1 cellular context compared by ENCODE assay signal in the genomic region with DNA sequence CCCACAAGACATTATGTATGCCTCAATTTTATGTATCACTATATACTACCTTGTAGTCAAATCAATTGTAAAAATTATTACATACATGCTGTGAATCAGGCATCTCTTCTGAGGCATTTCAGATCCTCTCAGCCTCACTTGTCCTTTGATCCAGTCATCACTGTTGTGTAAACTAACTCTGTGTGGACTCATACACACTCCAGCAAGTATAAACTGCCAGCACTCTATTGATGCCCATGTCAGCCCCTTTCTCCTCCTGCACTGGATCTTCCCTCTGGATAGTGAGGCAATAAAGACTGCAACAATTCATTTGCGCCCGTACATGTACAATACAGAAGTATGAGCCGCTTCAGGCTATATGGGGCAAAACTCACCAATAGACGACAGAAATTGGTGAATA.
TF ChIP-seq lines count a peak whose summit lies in the region.

No MANE protein-coding gene starts in this region.

TF ChIP-seq in HepG2, 621 proteins besides CTCF, POLR2A, EP300 and RAD21 (continued from another document and continues in another):
- TF ChIP-seq KLF13 (CRISPR knock-in tag; IDR thresholded peaks at IDR 0.05) (no peak), ZNF563 (CRISPR knock-in tag; IDR thresholded peaks at IDR 0.05) (no peak), ZNF784 (CRISPR knock-in tag; IDR thresholded peaks at IDR 0.05; ENCODE audit: borderline replicate concordance) (no peak), ZNF589 (CRISPR knock-in tag; conservative IDR thresholded peaks at IDR 0.05) (no peak), SIX4 (CRISPR knock-in tag; IDR thresholded peaks at IDR 0.05) (no peak), PPARG (CRISPR knock-in tag; conservative IDR thresholded peaks at IDR 0.05) (no peak), CHD2 (IDR thresholded peaks at IDR 0.05; ENCODE audit: low read depth, low read length) (no peak), FOXK2 (IDR thresholded peaks at IDR 0.05) (no peak), TEAD2 (CRISPR knock-in tag; IDR thresholded peaks at IDR 0.05) (no peak), IRF9 (CRISPR knock-in tag; IDR thresholded peaks at IDR 0.05; ENCODE audit: borderline replicate concordance) (no peak), MYC (CRISPR knock-in tag; IDR thresholded peaks at IDR 0.05; ENCODE audit: borderline replicate concordance) (no peak), ZNF101 (CRISPR knock-in tag; IDR thresholded peaks at IDR 0.05; ENCODE audit: borderline replicate concordance, low read depth) (no peak), ZNF775 (CRISPR knock-in tag; IDR thresholded peaks at IDR 0.05; ENCODE audit: borderline replicate concordance) (no peak), DNMT1 (CRISPR knock-in tag; IDR thresholded peaks at IDR 0.05) (no peak), ZBTB49 (CRISPR knock-in tag; IDR thresholded peaks at IDR 0.05; ENCODE audit: borderline replicate concordance) (no peak), ISL2 (CRISPR knock-in tag; IDR thresholded peaks at IDR 0.05) (peak; percentile 55; the same call in 1 of the 2 replicates), CEBPB (IDR thresholded peaks at IDR 0.05; ENCODE audit: borderline replicate concordance, low read depth, low read length) (peak; percentile 32; the same call in 1 of the 2 replicates), TOE1 (CRISPR knock-in tag; IDR thresholded peaks at IDR 0.05) (no peak), NAIF1 (CRISPR knock-in tag; IDR thresholded peaks at IDR 0.05; ENCODE audit: borderline replicate concordance) (no peak), ELF4 (CRISPR knock-in tag; IDR thresholded peaks at IDR 0.05; ENCODE audit: borderline replicate concordance) (no peak), ZNF264 (CRISPR knock-in tag; IDR thresholded peaks at IDR 0.05) (no peak), ZZZ3 (CRISPR knock-in tag; IDR thresholded peaks at IDR 0.05; ENCODE audit: borderline replicate concordance) (no peak), SATB2 (CRISPR knock-in tag; IDR thresholded peaks at IDR 0.05) (no peak), KLF12 (CRISPR knock-in tag; IDR thresholded peaks at IDR 0.05; ENCODE audit: borderline replicate concordance) (no peak), SKI (IDR thresholded peaks at IDR 0.05; ENCODE audit: partially characterized antibody) (no peak), KMT2A (CRISPR knock-in tag; IDR thresholded peaks at IDR 0.05) (no peak), HBP1 (CRISPR knock-in tag; IDR thresholded peaks at IDR 0.05; ENCODE audit: low read depth) (no peak), LCORL (IDR thresholded peaks at IDR 0.05) (no peak), LCORL (CRISPR knock-in tag; IDR thresholded peaks at IDR 0.05) (peak; percentile 28; the same call in 1 of the 2 replicates), ZNF770 (CRISPR knock-in tag; IDR thresholded peaks at IDR 0.05) (no peak), MED13 (CRISPR knock-in tag; IDR thresholded peaks at IDR 0.05) (no peak), DZIP1 (CRISPR knock-in tag; IDR thresholded peaks at IDR 0.05) (no peak), MIER3 (CRISPR knock-in tag; IDR thresholded peaks at IDR 0.05; ENCODE audit: borderline replicate concordance) (peak; percentile 52; the same call in 1 of the 2 replicates), NFE2 (CRISPR knock-in tag; IDR thresholded peaks at IDR 0.05) (no peak), ZFYVE20 (CRISPR knock-in tag; IDR thresholded peaks at IDR 0.05; ENCODE audit: borderline replicate concordance, low read depth) (no peak), ZNF33A (CRISPR knock-in tag; IDR thresholded peaks at IDR 0.05; ENCODE audit: borderline replicate concordance) (no peak), PHF8 (CRISPR knock-in tag; IDR thresholded peaks at IDR 0.05) (no peak), FOXA3 (CRISPR knock-in tag; IDR thresholded peaks at IDR 0.05) (peak; percentile 76), ZNF878 (CRISPR knock-in tag; IDR thresholded peaks at IDR 0.05) (no peak), ZMYM4 (CRISPR knock-in tag; IDR thresholded peaks at IDR 0.05) (peak; percentile 81), ZNF577 (CRISPR knock-in tag; IDR thresholded peaks at IDR 0.05; ENCODE audit: borderline replicate concordance, low read depth) (no peak), ZNF138 (CRISPR knock-in tag; IDR thresholded peaks at IDR 0.05; ENCODE audit: low read depth) (no peak), KDM4B (CRISPR knock-in tag; IDR thresholded peaks at IDR 0.05) (0 out of 2 replicates have a peak, but pooled peaks have one; percentile 33), SALL1 (CRISPR knock-in tag; IDR thresholded peaks at IDR 0.05) (peak; percentile 74; the same call in 1 of the 2 replicates), MTF1 (CRISPR knock-in tag; IDR thresholded peaks at IDR 0.05) (no peak), ZNF12 (CRISPR knock-in tag; IDR thresholded peaks at IDR 0.05) (peak; percentile 97), JUN (CRISPR knock-in tag; IDR thresholded peaks at IDR 0.05) (no peak), ZBTB8A (CRISPR knock-in tag; IDR thresholded peaks at IDR 0.05; ENCODE audit: borderline replicate concordance, low read depth) (no peak), E2F1 (CRISPR knock-in tag; IDR thresholded peaks at IDR 0.05) (no peak), ZNF431 (CRISPR knock-in tag; IDR thresholded peaks at IDR 0.05; ENCODE audit: borderline replicate concordance, low read depth) (no peak), ZNF331 (CRISPR knock-in tag; IDR thresholded peaks at IDR 0.05) (peak; percentile 69; the same call in 1 of the 2 replicates)
- TF ChIP-seq, protein P1, sequence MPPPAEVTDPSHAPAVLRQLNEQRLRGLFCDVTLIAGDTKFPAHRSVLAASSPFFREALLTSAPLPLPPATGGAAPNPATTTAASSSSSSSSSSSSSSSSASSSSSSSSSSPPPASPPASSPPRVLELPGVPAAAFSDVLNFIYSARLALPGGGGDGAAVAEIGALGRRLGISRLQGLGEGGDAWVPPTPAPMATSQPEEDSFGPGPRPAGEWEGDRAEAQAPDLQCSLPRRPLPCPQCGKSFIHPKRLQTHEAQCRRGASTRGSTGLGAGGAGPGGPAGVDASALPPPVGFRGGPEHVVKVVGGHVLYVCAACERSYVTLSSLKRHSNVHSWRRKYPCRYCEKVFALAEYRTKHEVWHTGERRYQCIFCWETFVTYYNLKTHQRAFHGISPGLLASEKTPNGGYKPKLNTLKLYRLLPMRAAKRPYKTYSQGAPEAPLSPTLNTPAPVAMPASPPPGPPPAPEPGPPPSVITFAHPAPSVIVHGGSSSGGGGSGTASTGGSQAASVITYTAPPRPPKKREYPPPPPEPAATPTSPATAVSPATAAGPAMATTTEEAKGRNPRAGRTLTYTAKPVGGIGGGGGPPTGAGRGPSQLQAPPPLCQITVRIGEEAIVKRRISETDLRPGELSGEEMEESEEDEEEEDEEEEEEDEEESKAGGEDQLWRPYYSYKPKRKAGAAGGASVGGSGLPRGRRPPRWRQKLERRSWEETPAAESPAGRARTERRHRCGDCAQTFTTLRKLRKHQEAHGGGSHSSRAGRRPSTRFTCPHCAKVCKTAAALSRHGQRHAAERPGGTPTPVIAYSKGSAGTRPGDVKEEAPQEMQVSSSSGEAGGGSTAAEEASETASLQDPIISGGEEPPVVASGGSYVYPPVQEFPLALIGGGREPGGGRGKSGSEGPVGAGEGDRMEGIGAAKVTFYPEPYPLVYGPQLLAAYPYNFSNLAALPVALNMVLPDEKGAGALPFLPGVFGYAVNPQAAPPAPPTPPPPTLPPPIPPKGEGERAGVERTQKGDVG (CRISPR knock-in tag; IDR thresholded peaks at IDR 0.05; ENCODE audit: borderline replicate concordance): no peak
- TF ChIP-seq, protein P2, sequence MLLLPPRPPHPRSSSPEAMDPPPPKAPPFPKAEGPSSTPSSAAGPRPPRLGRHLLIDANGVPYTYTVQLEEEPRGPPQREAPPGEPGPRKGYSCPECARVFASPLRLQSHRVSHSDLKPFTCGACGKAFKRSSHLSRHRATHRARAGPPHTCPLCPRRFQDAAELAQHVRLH (CRISPR knock-in tag; IDR thresholded peaks at IDR 0.05; ENCODE audit: borderline replicate concordance, low read depth): no peak
- TF ChIP-seq, protein P3, sequence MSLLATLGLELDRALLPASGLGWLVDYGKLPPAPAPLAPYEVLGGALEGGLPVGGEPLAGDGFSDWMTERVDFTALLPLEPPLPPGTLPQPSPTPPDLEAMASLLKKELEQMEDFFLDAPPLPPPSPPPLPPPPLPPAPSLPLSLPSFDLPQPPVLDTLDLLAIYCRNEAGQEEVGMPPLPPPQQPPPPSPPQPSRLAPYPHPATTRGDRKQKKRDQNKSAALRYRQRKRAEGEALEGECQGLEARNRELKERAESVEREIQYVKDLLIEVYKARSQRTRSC (CRISPR knock-in tag; IDR thresholded peaks at IDR 0.05; ENCODE audit: low read depth): no peak
